8 cellular contexts compared by ENCODE assay signal in the genomic region with DNA sequence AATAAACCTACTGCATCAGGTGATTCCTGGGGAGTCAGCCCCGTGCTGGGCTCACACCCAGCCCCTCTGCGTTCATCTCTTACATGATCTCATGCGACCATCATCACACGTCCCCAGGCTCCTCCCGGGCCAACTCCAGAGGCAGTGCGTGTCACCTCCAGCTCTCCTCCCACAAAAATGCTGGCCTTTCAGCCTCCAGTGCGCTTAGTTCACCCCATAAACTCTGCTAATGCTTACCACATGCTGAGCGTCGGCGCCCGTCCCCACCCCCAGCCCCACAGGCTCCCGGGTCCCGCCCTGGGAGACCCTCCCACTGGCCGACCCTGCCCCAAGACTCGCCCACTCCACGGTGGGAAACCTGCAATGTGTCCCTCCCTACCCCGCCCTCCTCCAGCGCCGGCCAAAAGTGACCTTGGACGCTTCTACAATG. TPM values are rescaled to one million over a fixed set of nuclear protein-coding genes. Genes with fewer than 3 reads are reported as not detected.
DNase-seq lines count a peak whose midpoint lies in the region; ATAC-seq, FAIRE-seq and TF ChIP-seq lines count a peak whose summit lies in the region.

No MANE protein-coding gene starts in this region.

- WGBS in small intestine, 3 donors, result 1 to 3% (median 3%) methylated on average over 19 to 20 of the region's 20 CpGs

- no peak for ATAC-seq in thoracic aorta (ENCODE audit: insufficient number of reproducible peaks, low FRiP score, low read depth)

- H2AFZ ChIP-seq in keratinocyte (ENCODE audit: control insufficient read depth, low read length), result no peak overlapping the region

- no peak for FAIRE-seq in keratinocyte (lab: Jason Lieb, UNC)
- FAIRE-seq in small intestine (lab: Jason Lieb, UNC), result no peak

- H3K4me1 Mint-ChIP-seq in activated CD4-positive, alpha-beta memory T cell treated with anti-CD3 and anti-CD28 coated beads for 36 hours (ENCODE audit: low read depth), result peaks cover 13% of the 10 kb centered on the region
- H3K4me1 Mint-ChIP-seq in activated CD4-positive, alpha-beta memory T cell treated with anti-CD3 and anti-CD28 coated beads, Interleukin-2, amount 10 ng/mL, durations not matched to agents 7 days and 5 days, result peaks cover 10% of the 10 kb centered on the region
- H3K4me1 Mint-ChIP-seq in activated T-helper 1 cell treated with anti-CD3 and anti-CD28 coated beads, Interleukin-12 subunit alpha, Interleukin-12 subunit beta, Interleukin-2, Interleukin-4 antibody, amounts not matched to agents 30 ng/mL and 10 ng/mL and 1 ng/mL, durations not matched to agents 14 hours and 24 hours and 36 hours (ENCODE audit: low read depth), result peaks cover 18% of the 10 kb centered on the region

- no peaks in the 10 kb centered on the region for H3K79me2 ChIP-seq in keratinocyte (ENCODE audit: control insufficient read depth, insufficient read depth, low read length)

- H3K9me3 ChIP-seq in keratinocyte (ENCODE audit: control insufficient read depth, low read depth, low read length) (no peaks in the 10 kb centered on the region), thoracic aorta (no peaks in the 10 kb centered on the region), small intestine (ENCODE audit: control insufficient read depth, low read depth) (no peaks in the 10 kb centered on the region)

- no peak overlapping the region for H3K27ac Mint-ChIP-seq in activated CD4-positive, alpha-beta memory T cell treated with anti-CD3 and anti-CD28 coated beads for 36 hours
- H3K27ac Mint-ChIP-seq in activated CD4-positive, alpha-beta memory T cell treated with anti-CD3 and anti-CD28 coated beads, Interleukin-2, amount 10 ng/mL, durations not matched to agents 7 days and 5 days, result no peak overlapping the region
- peak overlapping the region; percentile 40 for H3K27ac Mint-ChIP-seq in activated T-helper 1 cell treated with anti-CD3 and anti-CD28 coated beads, Interleukin-12 subunit alpha, Interleukin-12 subunit beta, Interleukin-2, Interleukin-4 antibody, amounts not matched to agents 30 ng/mL and 10 ng/mL and 1 ng/mL, durations not matched to agents 14 hours and 24 hours and 36 hours

- no peak overlapping the region for H3K9ac ChIP-seq in keratinocyte (ENCODE audit: control insufficient read depth, extremely low read depth, insufficient read depth, low read length)

- peak overlapping the region; percentile 79 for H3K4me2 ChIP-seq in keratinocyte (ENCODE audit: control insufficient read depth, extremely low read depth, insufficient read depth, low read depth, low read length)

- peaks cover 21% of the 10 kb centered on the region for H3K27me3 ChIP-seq in keratinocyte (ENCODE audit: control insufficient read depth, extremely low read depth, insufficient read depth, low read length)
- no peaks in the 10 kb centered on the region for H3K27me3 ChIP-seq in thoracic aorta (replicated peaks; ENCODE audit: insufficient read depth)
- peaks cover 0 to 5% of the 10 kb centered on the region in 2 donors for H3K27me3 ChIP-seq in small intestine (ENCODE audit: control insufficient read depth in 2 of 2, insufficient read depth in 2 of 2, low read length in 2 of 2)

- H3K27me3 Mint-ChIP-seq in activated CD4-positive, alpha-beta memory T cell treated with anti-CD3 and anti-CD28 coated beads for 36 hours, result peaks cover 32% of the 10 kb centered on the region
- peaks cover 49% of the 10 kb centered on the region for H3K27me3 Mint-ChIP-seq in activated CD4-positive, alpha-beta memory T cell treated with anti-CD3 and anti-CD28 coated beads, Interleukin-2, amount 10 ng/mL, durations not matched to agents 7 days and 5 days
- H3K27me3 Mint-ChIP-seq in activated T-helper 1 cell treated with anti-CD3 and anti-CD28 coated beads, Interleukin-12 subunit alpha, Interleukin-12 subunit beta, Interleukin-2, Interleukin-4 antibody, amounts not matched to agents 30 ng/mL and 10 ng/mL and 1 ng/mL, durations not matched to agents 14 hours and 24 hours and 36 hours (ENCODE audit: insufficient read depth), result peaks cover 49% of the 10 kb centered on the region

- H3K27ac ChIP-seq in keratinocyte (ENCODE audit: control insufficient read depth, insufficient read depth, low read length), result no peak overlapping the region
- H3K27ac ChIP-seq in thoracic aorta, result no peak overlapping the region
- H3K27ac ChIP-seq in small intestine (ENCODE audit: low read depth in 1 of 2, low read length in 1 of 2), result no peak overlapping the region

- H3K9me1 ChIP-seq in keratinocyte (ENCODE audit: control insufficient read depth, extremely low read depth, insufficient read depth, low read length), result no peaks in the 10 kb centered on the region

- POLR2A ChIA-PET in activated CD4-positive, alpha-beta memory T cell treated with anti-CD3 and anti-CD28 coated beads for 36 hours (lab: Charles Lee), result no interaction called here
- POLR2A ChIA-PET in activated CD4-positive, alpha-beta memory T cell treated with anti-CD3 and anti-CD28 coated beads, Interleukin-2, amount 10 ng/mL, durations not matched to agents 7 days and 5 days (lab: Charles Lee), result no interaction called here

- TF ChIP-seq CTCF in keratinocyte (optimal IDR thresholded peaks at IDR 0.05 in 1 of 3, IDR thresholded peaks at IDR 0.05 in 1 of 3, conservative IDR thresholded peaks at IDR 0.05 in 1 of 3; ENCODE audit: extremely low read depth in 1 of 3, insufficient read depth in 2 of 3, low read length in 3 of 3) (no peak), thoracic aorta (IDR thresholded peaks at IDR 0.05) (no peak)

- peak overlapping the region; percentile 37 for H3K4me3 Mint-ChIP-seq in activated CD4-positive, alpha-beta memory T cell treated with anti-CD3 and anti-CD28 coated beads for 36 hours
- no peak overlapping the region for H3K4me3 Mint-ChIP-seq in activated CD4-positive, alpha-beta memory T cell treated with anti-CD3 and anti-CD28 coated beads, Interleukin-2, amount 10 ng/mL, durations not matched to agents 7 days and 5 days
- H3K4me3 Mint-ChIP-seq in activated T-helper 1 cell treated with anti-CD3 and anti-CD28 coated beads, Interleukin-12 subunit alpha, Interleukin-12 subunit beta, Interleukin-2, Interleukin-4 antibody, amounts not matched to agents 30 ng/mL and 10 ng/mL and 1 ng/mL, durations not matched to agents 14 hours and 24 hours and 36 hours, result no peak overlapping the region

- H3K4me3 ChIP-seq in keratinocyte (ENCODE audit: control insufficient read depth in 2 of 3, extremely low read depth in 1 of 3, insufficient read depth in 2 of 3, low read depth in 1 of 3, low read length in 3 of 3) (peak overlapping the region; percentile 24 to 43 (median 37)), thoracic aorta (peak overlapping the region; percentile 84), small intestine (ENCODE audit: low read depth in 1 of 2, low read length in 2 of 2) (peak overlapping the region in 1 of 2 donors; percentile 72)

- intact Hi-C loops in activated CD4-positive, alpha-beta memory T cell treated with anti-CD3 and anti-CD28 coated beads for 36 hours (cut with micrococcal nuclease), result loop anchor here (1.0 to 2.0 kb wide), 3 partner anchors 373 to 597 kb away; no protein-coding TSS in a partner anchor
- intact Hi-C loops in activated T-helper 1 cell treated with anti-CD3 and anti-CD28 coated beads, Interleukin-12 subunit alpha, Interleukin-12 subunit beta, Interleukin-2, Interleukin-4 antibody, amounts not matched to agents 30 ng/mL and 10 ng/mL and 1 ng/mL, durations not matched to agents 14 hours and 24 hours and 36 hours (cut with micrococcal nuclease), result loop anchor here (1.0 to 2.0 kb wide), 6 partner anchors 163 to 597 kb away; no protein-coding TSS in a partner anchor

- no peaks in the 10 kb centered on the region for H3K4me1 ChIP-seq in keratinocyte (ENCODE audit: control insufficient read depth, extremely low read depth, insufficient read depth, low read length)
- H3K4me1 ChIP-seq in thoracic aorta (ENCODE audit: control insufficient read depth in 1 of 2, low read depth in 2 of 2), result peaks cover 4 to 20% of the 10 kb centered on the region in 2 donors
- peaks cover 3 to 4% of the 10 kb centered on the region in 2 donors for H3K4me1 ChIP-seq in small intestine (ENCODE audit: control insufficient read depth in 2 of 2, insufficient read depth in 1 of 2, low read depth in 1 of 2, low read length in 1 of 2)

- no peaks in the 10 kb centered on the region for H4K20me1 ChIP-seq in keratinocyte (ENCODE audit: control insufficient read depth, extremely low read depth, insufficient read depth, low read length)

- H3K36me3 Mint-ChIP-seq in activated CD4-positive, alpha-beta memory T cell treated with anti-CD3 and anti-CD28 coated beads for 36 hours, result no peaks in the 10 kb centered on the region
- no peaks in the 10 kb centered on the region for H3K36me3 Mint-ChIP-seq in activated CD4-positive, alpha-beta memory T cell treated with anti-CD3 and anti-CD28 coated beads, Interleukin-2, amount 10 ng/mL, durations not matched to agents 7 days and 5 days (ENCODE audit: low read depth)
- no peaks in the 10 kb centered on the region for H3K36me3 Mint-ChIP-seq in activated T-helper 1 cell treated with anti-CD3 and anti-CD28 coated beads, Interleukin-12 subunit alpha, Interleukin-12 subunit beta, Interleukin-2, Interleukin-4 antibody, amounts not matched to agents 30 ng/mL and 10 ng/mL and 1 ng/mL, durations not matched to agents 14 hours and 24 hours and 36 hours (ENCODE audit: low read depth)

- H3K36me3 ChIP-seq in keratinocyte (ENCODE audit: control insufficient read depth in 2 of 2, extremely low read depth in 1 of 2, insufficient read depth in 2 of 2, low read length in 2 of 2), result no peaks in the 10 kb centered on the region
- no peaks in the 10 kb centered on the region for H3K36me3 ChIP-seq in thoracic aorta
- H3K36me3 ChIP-seq in small intestine (ENCODE audit: control insufficient read depth in 2 of 2, insufficient read depth in 2 of 2, low read length in 2 of 2), result no peaks in the 10 kb centered on the region

- H3K9me3 Mint-ChIP-seq in activated CD4-positive, alpha-beta memory T cell treated with anti-CD3 and anti-CD28 coated beads for 36 hours, result no peaks in the 10 kb centered on the region
- no peaks in the 10 kb centered on the region for H3K9me3 Mint-ChIP-seq in activated CD4-positive, alpha-beta memory T cell treated with anti-CD3 and anti-CD28 coated beads, Interleukin-2, amount 10 ng/mL, durations not matched to agents 7 days and 5 days
- no peaks in the 10 kb centered on the region for H3K9me3 Mint-ChIP-seq in activated T-helper 1 cell treated with anti-CD3 and anti-CD28 coated beads, Interleukin-12 subunit alpha, Interleukin-12 subunit beta, Interleukin-2, Interleukin-4 antibody, amounts not matched to agents 30 ng/mL and 10 ng/mL and 1 ng/mL, durations not matched to agents 14 hours and 24 hours and 36 hours

- CTCF ChIA-PET in activated CD4-positive, alpha-beta memory T cell treated with anti-CD3 and anti-CD28 coated beads for 36 hours (lab: Charles Lee), result interaction anchor here (0.7 to 2.0 kb wide), 4 partner anchors 235 to 598 kb away, joined by 3 to 14 read pairs (median 3); no protein-coding TSS in a partner anchor
- CTCF ChIA-PET in activated CD4-positive, alpha-beta memory T cell treated with anti-CD3 and anti-CD28 coated beads, Interleukin-2, amount 10 ng/mL, durations not matched to agents 7 days and 5 days (lab: Charles Lee), result interaction anchor here (1.5 to 2.2 kb wide), 2 partner anchors 373 to 435 kb away, joined by 7 to 10 read pairs; no protein-coding TSS in a partner anchor

- DNase-seq in activated CD4-positive, alpha-beta memory T cell treated with anti-CD3 and anti-CD28 coated beads for 36 hours, result peak; percentile 15
- DNase-seq in activated CD4-positive, alpha-beta memory T cell treated with anti-CD3 and anti-CD28 coated beads, Interleukin-2, amount 10 ng/mL, durations not matched to agents 7 days and 5 days, result no peak
- no peak for DNase-seq in activated T-helper 1 cell treated with anti-CD3 and anti-CD28 coated beads, Interleukin-12 subunit alpha, Interleukin-12 subunit beta, Interleukin-2, Interleukin-4 antibody, amounts not matched to agents 30 ng/mL and 10 ng/mL and 1 ng/mL, durations not matched to agents 14 hours and 24 hours and 36 hours (ENCODE audit: low spot score)
- DNase-seq in keratinocyte (ENCODE audit: low read depth, low spot score), result no peak
- DNase-seq in thoracic aorta (ENCODE audit: low spot score), result no peak
- no peak for DNase-seq in NCI-H2029 (lab: John Stamatoyannopoulos, UW)
- no peak for DNase-seq in amniotic stem cell (lab: John Stamatoyannopoulos, UW)
- no peak for DNase-seq in small intestine

- dilution Hi-C loops in keratinocyte (cut with MboI; ENCODE audit: extremely low pct_ligation_motif_present, low sequenced_read_pairs), result no loop called here

RNA-seq across cellular contexts. Expression of gene SDK1, which starts 0.8 kb away (rescaled TPM):
- under 1 TPM; 0.14 to 0.24 TPM for total RNA-seq in activated CD4-positive, alpha-beta memory T cell treated with anti-CD3 and anti-CD28 coated beads for 36 hours
- total RNA-seq in activated CD4-positive, alpha-beta memory T cell treated with anti-CD3 and anti-CD28 coated beads, Interleukin-2, amount 10 ng/mL, durations not matched to agents 7 days and 5 days, result under 1 TPM; 0.03 to 0.05 TPM
- total RNA-seq in activated T-helper 1 cell treated with anti-CD3 and anti-CD28 coated beads, Interleukin-12 subunit alpha, Interleukin-12 subunit beta, Interleukin-2, Interleukin-4 antibody, amounts not matched to agents 30 ng/mL and 10 ng/mL and 1 ng/mL, durations not matched to agents 14 hours and 24 hours and 36 hours, result 0.08 and 0.15 TPM in 2 replicates
- polyA plus RNA-seq in keratinocyte (0.66 to 2.0 TPM (median 0.75 TPM) in 3 replicates), small intestine (1 to 10 TPM in 1 of 3 donors, under 1 TPM in 1, not detected in 1; 0.27 to 2.1 TPM)
- polyA plus RNA-seq in keratinocyte (2011; ENCODE audit: low read depth), result not detected
- polyA plus RNA-seq in keratinocyte (2011; cell fraction: cytosol; rRNA removed), result 0.80 and 1.1 TPM in 2 replicates
- polyA plus RNA-seq in keratinocyte (2011; cell fraction: nucleus; rRNA removed), result 11.2 and 15.2 TPM in 2 replicates
- polyA plus RNA-seq in keratinocyte (2012; ENCODE audit: low replicate concordance), result 0.07 and 1.2 TPM in 2 replicates
- 3.0 to 4.8 TPM (median 4.6 TPM) in 3 replicates for polyA minus RNA-seq in keratinocyte
- 2.1 TPM for polyA minus RNA-seq in keratinocyte (2011; cell fraction: cytosol; rRNA and poly(A)+ RNA removed)
- polyA minus RNA-seq in keratinocyte (2011; cell fraction: nucleus; rRNA and poly(A)+ RNA removed), result 13.2 and 23.3 TPM in 2 replicates
- 10 to 100 TPM; 27.5 to 29.2 TPM for total RNA-seq in thoracic aorta

Comparison
In these comparisons a context has a peak if more than half of its experiments do, and no peak if none do; other contexts are left out.
1. RNA of gene SDK1, which starts 0.8 kb away (total RNA-seq): 27.5 to 29.2 TPM in thoracic aorta; 0.14 to 0.24 TPM in activated CD4-positive, alpha-beta memory T cell treated with anti-CD3 and anti-CD28 coated beads for 36 hours, 0.08 to 0.15 TPM in activated T-helper 1 cell treated with anti-CD3 and anti-CD28 coated beads, Interleukin-12 subunit alpha, Interleukin-12 subunit beta, Interleukin-2, Interleukin-4 antibody, amounts not matched to agents 30 ng/mL and 10 ng/mL and 1 ng/mL, durations not matched to agents 14 hours and 24 hours and 36 hours and 0.03 to 0.05 TPM in activated CD4-positive, alpha-beta memory T cell treated with anti-CD3 and anti-CD28 coated beads, Interleukin-2, amount 10 ng/mL, durations not matched to agents 7 days and 5 days; every median in the first group is over 10 times any median in the second.